15 cellular contexts compared by ENCODE assay signal in the genomic region with DNA sequence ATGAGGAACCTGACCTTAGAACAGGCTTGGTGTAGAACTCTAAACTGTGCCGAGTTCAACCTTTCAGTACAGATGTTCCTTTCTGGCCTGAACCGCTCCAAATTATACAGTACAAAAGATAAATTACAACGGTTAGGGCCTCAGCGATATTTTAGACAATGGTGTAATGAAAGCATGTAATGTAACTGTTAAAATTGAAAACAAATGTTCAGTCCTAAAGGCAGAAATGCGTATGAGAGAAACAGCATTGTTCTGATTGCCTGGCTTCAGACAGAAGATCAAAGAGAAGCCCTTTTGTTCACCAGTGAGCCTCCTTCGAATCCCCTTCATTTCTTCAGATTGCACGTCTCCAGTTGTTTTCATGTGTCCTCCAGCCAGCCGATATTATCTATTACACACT.
"Had no signal": no experiment of that assay in that cellular context is flagged by ENCODE, and none has a peak within 500 bp of the region (broad histone marks: within the 10 kb centered on the region; RNA-seq: fewer than 3 reads in every experiment).

No MANE protein-coding gene starts in this region.

- H3K27me3 ChIP-seq: breast epithelium had no signal

- H3K27me3 Mint-ChIP-seq: activated CD4-positive, alpha-beta T cell treated with anti-CD3 and anti-CD28 coated beads for 36 hours; activated naive CD8-positive, alpha-beta T cell treated with anti-CD3 and anti-CD28 coated beads, Interleukin-2, amount 10 ng/mL, durations not matched to agents 7 days and 5 days had no signal

- H3K27ac Mint-ChIP-seq: activated CD4-positive, alpha-beta T cell treated with anti-CD3 and anti-CD28 coated beads for 36 hours; activated CD8-positive, alpha-beta T cell treated with anti-CD3 and anti-CD28 coated beads, Interleukin-2, amount 10 ng/mL, durations not matched to agents 7 days and 5 days; activated naive CD8-positive, alpha-beta T cell treated with anti-CD3 and anti-CD28 coated beads, Interleukin-2, amount 10 ng/mL, durations not matched to agents 7 days and 5 days; naive thymus-derived CD8-positive, alpha-beta T cell had no signal

- H3K4me3 Mint-ChIP-seq: activated CD4-positive, alpha-beta T cell treated with anti-CD3 and anti-CD28 coated beads for 36 hours; activated CD8-positive, alpha-beta T cell treated with anti-CD3 and anti-CD28 coated beads, Interleukin-2, amount 10 ng/mL, durations not matched to agents 7 days and 5 days; activated naive CD8-positive, alpha-beta T cell treated with anti-CD3 and anti-CD28 coated beads, Interleukin-2, amount 10 ng/mL, durations not matched to agents 7 days and 5 days; naive thymus-derived CD8-positive, alpha-beta T cell had no signal

- DNase-seq: activated CD4-positive, alpha-beta T cell treated with anti-CD3 and anti-CD28 coated beads for 36 hours; activated CD8-positive, alpha-beta memory T cell treated with anti-CD3 and anti-CD28 coated beads, Interleukin-2, amount 50 U/mL, for 48 hours; activated CD8-positive, alpha-beta T cell treated with anti-CD3 and anti-CD28 coated beads, Interleukin-2, amount 10 ng/mL, durations not matched to agents 7 days and 5 days; activated naive CD8-positive, alpha-beta T cell treated with anti-CD3 and anti-CD28 coated beads, Interleukin-2, amount 10 ng/mL, durations not matched to agents 7 days and 5 days; aorta; dermis blood vessel endothelial cell; left colon; naive thymus-derived CD8-positive, alpha-beta T cell; occipital lobe; psoas muscle; stimulated activated CD4-positive, alpha-beta T cell treated with anti-CD3 and anti-CD28 coated beads, Interleukin-2, amount 100 ng/mL, for 48 hours; stimulated activated naive CD4-positive, alpha-beta T cell treated with Interleukin-2 at 50 U/mL for 16 hours; trophoblast cell had no signal

- H3K4me1 Mint-ChIP-seq: activated CD4-positive, alpha-beta T cell treated with anti-CD3 and anti-CD28 coated beads for 36 hours; activated naive CD8-positive, alpha-beta T cell treated with anti-CD3 and anti-CD28 coated beads, Interleukin-2, amount 10 ng/mL, durations not matched to agents 7 days and 5 days; naive thymus-derived CD8-positive, alpha-beta T cell had no signal

- H3K4me1 ChIP-seq: breast epithelium, psoas muscle had no signal

- H3K9me3 Mint-ChIP-seq: activated naive CD8-positive, alpha-beta T cell treated with anti-CD3 and anti-CD28 coated beads, Interleukin-2, amount 10 ng/mL, durations not matched to agents 7 days and 5 days had no signal

- H3K9me3 ChIP-seq: breast epithelium, psoas muscle had no signal

- H3K36me3 Mint-ChIP-seq: activated naive CD8-positive, alpha-beta T cell treated with anti-CD3 and anti-CD28 coated beads, Interleukin-2, amount 10 ng/mL, durations not matched to agents 7 days and 5 days; naive thymus-derived CD8-positive, alpha-beta T cell had no signal

- H3K4me3 ChIP-seq: breast epithelium, lung, psoas muscle had no signal

- H3K27ac ChIP-seq: breast epithelium, psoas muscle had no signal

- ATAC-seq: activated CD4-positive, alpha-beta T cell treated with anti-CD3 and anti-CD28 coated beads for 36 hours; activated CD8-positive, alpha-beta T cell treated with anti-CD3 and anti-CD28 coated beads, Interleukin-2, amount 10 ng/mL, durations not matched to agents 7 days and 5 days; left colon; naive thymus-derived CD8-positive, alpha-beta T cell; psoas muscle had no signal

- H3K36me3 ChIP-seq: breast epithelium had no signal
